2 cellular contexts compared by ENCODE assay signal in the genomic region with DNA sequence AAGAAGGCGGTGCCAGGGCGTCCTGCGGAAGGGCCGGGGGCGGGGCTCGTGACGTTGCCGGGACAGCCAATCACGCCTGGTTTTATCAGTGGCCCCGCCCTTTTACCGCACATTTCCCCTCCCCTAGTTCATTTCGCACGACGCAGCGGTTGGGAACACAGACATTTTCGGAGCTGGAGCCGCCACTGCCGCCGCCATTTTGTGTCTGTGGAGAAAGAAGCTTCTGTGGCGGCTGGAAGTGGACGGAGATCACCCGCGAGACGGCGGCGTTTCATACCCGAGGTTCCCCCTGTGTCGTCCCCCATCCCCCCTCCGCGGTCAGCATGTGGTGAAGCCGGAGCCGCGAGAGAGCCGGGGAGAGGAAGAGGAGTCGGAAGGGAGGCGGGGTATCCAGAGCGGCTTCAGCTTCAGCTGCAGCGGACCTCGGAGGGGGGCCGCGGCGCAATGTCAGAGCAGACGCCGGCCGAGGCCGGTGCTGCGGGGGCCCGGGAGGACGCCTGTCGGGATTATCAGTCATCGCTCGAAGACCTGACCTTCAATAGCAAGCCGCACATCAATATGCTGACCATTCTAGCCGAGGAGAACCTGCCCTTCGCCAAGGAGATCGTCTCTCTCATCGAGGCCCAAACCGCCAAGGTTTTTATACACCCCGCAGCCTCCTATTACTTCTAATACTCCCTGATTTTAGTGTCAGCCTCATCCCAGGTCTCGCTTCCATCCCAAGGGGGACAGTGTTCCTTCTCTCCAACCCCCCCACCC.
TF ChIP-seq lines count a peak whose summit lies in the region.

A gene with protein sequence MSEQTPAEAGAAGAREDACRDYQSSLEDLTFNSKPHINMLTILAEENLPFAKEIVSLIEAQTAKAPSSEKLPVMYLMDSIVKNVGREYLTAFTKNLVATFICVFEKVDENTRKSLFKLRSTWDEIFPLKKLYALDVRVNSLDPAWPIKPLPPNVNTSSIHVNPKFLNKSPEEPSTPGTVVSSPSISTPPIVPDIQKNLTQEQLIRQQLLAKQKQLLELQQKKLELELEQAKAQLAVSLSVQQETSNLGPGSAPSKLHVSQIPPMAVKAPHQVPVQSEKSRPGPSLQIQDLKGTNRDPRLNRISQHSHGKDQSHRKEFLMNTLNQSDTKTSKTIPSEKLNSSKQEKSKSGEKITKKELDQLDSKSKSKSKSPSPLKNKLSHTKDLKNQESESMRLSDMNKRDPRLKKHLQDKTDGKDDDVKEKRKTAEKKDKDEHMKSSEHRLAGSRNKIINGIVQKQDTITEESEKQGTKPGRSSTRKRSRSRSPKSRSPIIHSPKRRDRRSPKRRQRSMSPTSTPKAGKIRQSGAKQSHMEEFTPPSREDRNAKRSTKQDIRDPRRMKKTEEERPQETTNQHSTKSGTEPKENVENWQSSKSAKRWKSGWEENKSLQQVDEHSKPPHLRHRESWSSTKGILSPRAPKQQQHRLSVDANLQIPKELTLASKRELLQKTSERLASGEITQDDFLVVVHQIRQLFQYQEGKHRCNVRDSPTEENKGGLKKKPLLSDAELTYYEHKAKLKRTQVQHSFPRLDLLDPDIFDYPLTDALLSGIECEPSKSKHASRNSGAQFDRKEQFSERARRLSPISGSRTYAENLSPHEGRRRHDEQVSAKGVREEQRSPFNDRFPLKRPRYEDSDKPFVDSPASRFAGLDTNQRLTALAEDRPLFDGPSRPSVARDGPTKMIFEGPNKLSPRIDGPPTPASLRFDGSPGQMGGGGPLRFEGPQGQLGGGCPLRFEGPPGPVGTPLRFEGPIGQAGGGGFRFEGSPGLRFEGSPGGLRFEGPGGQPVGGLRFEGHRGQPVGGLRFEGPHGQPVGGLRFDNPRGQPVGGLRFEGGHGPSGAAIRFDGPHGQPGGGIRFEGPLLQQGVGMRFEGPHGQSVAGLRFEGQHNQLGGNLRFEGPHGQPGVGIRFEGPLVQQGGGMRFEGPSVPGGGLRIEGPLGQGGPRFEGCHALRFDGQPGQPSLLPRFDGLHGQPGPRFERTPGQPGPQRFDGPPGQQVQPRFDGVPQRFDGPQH (N-terminal part only) (plus strand): TSS at position 136 of the 759 bp plus-strand sequence. CDS start 309 bp downstream, at position 445.

TF ChIP-seq in GM23338, 12 proteins besides CTCF, POLR2A, EP300 and RAD21:
- TF ChIP-seq POLR2AphosphoS5 (IDR thresholded peaks at IDR 0.05; ENCODE audit: low read depth) (peak; percentile 98), EZH2 (IDR thresholded peaks at IDR 0.05; ENCODE audit: low read depth, unreplicated experiment) (no peak)
- TF ChIP-seq, protein P1, sequence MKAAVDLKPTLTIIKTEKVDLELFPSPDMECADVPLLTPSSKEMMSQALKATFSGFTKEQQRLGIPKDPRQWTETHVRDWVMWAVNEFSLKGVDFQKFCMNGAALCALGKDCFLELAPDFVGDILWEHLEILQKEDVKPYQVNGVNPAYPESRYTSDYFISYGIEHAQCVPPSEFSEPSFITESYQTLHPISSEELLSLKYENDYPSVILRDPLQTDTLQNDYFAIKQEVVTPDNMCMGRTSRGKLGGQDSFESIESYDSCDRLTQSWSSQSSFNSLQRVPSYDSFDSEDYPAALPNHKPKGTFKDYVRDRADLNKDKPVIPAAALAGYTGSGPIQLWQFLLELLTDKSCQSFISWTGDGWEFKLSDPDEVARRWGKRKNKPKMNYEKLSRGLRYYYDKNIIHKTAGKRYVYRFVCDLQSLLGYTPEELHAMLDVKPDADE (IDR thresholded peaks at IDR 0.05), result peak; percentile 56; the same call in 1 of the 2 replicates

TF ChIP-seq in HepG2, 621 proteins besides CTCF, POLR2A, EP300 and RAD21 (continues in another document):
- peak; percentile 95 for TF ChIP-seq HNRNPLL (IDR thresholded peaks at IDR 0.05; ENCODE audit: low read depth, low read length, poor library complexity, severe bottlenecking)
- TF ChIP-seq, protein P2, sequence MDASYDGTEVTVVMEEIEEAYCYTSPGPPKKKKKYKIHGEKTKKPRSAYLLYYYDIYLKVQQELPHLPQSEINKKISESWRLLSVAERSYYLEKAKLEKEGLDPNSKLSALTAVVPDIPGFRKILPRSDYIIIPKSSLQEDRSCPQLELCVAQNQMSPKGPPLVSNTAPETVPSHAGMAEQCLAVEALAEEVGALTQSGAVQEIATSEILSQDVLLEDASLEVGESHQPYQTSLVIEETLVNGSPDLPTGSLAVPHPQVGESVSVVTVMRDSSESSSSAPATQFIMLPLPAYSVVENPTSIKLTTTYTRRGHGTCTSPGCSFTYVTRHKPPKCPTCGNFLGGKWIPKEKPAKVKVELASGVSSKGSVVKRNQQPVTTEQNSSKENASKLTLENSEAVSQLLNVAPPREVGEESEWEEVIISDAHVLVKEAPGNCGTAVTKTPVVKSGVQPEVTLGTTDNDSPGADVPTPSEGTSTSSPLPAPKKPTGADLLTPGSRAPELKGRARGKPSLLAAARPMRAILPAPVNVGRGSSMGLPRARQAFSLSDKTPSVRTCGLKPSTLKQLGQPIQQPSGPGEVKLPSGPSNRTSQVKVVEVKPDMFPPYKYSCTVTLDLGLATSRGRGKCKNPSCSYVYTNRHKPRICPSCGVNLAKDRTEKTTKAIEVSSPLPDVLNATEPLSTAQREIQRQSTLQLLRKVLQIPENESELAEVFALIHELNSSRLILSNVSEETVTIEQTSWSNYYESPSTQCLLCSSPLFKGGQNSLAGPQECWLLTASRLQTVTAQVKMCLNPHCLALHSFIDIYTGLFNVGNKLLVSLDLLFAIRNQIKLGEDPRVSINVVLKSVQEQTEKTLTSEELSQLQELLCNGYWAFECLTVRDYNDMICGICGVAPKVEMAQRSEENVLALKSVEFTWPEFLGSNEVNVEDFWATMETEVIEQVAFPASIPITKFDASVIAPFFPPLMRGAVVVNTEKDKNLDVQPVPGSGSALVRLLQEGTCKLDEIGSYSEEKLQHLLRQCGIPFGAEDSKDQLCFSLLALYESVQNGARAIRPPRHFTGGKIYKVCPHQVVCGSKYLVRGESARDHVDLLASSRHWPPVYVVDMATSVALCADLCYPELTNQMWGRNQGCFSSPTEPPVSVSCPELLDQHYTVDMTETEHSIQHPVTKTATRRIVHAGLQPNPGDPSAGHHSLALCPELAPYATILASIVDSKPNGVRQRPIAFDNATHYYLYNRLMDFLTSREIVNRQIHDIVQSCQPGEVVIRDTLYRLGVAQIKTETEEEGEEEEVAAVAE (CRISPR knock-in tag; IDR thresholded peaks at IDR 0.05; ENCODE audit: borderline replicate concordance), result 0 out of 2 replicates have a peak, but pooled peaks have one; percentile 11
- peak; percentile 9; the same call in 1 of the 2 replicates for TF ChIP-seq TOE1 (CRISPR knock-in tag; IDR thresholded peaks at IDR 0.05)
- peak; percentile 51; the same call in 1 of the 2 replicates for TF ChIP-seq ZNF263 (CRISPR knock-in tag; IDR thresholded peaks at IDR 0.05)
- no peak for TF ChIP-seq ZBTB38 (CRISPR knock-in tag; IDR thresholded peaks at IDR 0.05)
- TF ChIP-seq PHF8 (CRISPR knock-in tag; IDR thresholded peaks at IDR 0.05), result peak; percentile 72
- TF ChIP-seq, protein P3, sequence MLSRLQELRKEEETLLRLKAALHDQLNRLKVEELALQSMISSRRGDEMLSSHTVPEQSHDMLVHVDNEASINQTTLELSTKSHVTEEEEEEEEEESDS (CRISPR knock-in tag; IDR thresholded peaks at IDR 0.05; ENCODE audit: borderline replicate concordance), result no peak
- TF ChIP-seq, protein P4, sequence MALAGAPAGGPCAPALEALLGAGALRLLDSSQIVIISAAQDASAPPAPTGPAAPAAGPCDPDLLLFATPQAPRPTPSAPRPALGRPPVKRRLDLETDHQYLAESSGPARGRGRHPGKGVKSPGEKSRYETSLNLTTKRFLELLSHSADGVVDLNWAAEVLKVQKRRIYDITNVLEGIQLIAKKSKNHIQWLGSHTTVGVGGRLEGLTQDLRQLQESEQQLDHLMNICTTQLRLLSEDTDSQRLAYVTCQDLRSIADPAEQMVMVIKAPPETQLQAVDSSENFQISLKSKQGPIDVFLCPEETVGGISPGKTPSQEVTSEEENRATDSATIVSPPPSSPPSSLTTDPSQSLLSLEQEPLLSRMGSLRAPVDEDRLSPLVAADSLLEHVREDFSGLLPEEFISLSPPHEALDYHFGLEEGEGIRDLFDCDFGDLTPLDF (CRISPR knock-in tag; IDR thresholded peaks at IDR 0.05), result peak; percentile 60; the same call in 1 of the 2 replicates
- TF ChIP-seq ZSCAN21 (CRISPR knock-in tag; IDR thresholded peaks at IDR 0.05; ENCODE audit: borderline replicate concordance), result 0 out of 2 replicates have a peak, but pooled peaks have one; percentile 7
- peak; percentile 60; the same call in 1 of the 2 replicates for TF ChIP-seq ZNF441 (CRISPR knock-in tag; IDR thresholded peaks at IDR 0.05; ENCODE audit: borderline replicate concordance)
- peak; percentile 29; the same call in 1 of the 2 replicates for TF ChIP-seq GATAD1 (CRISPR knock-in tag; IDR thresholded peaks at IDR 0.05)
- peak; percentile 24; the same call in 1 of the 2 replicates for TF ChIP-seq HOXA9 (CRISPR knock-in tag; IDR thresholded peaks at IDR 0.05; ENCODE audit: borderline replicate concordance)
- peak; percentile 94 for TF ChIP-seq SP4 (CRISPR knock-in tag; IDR thresholded peaks at IDR 0.05)
- TF ChIP-seq, protein P5, sequence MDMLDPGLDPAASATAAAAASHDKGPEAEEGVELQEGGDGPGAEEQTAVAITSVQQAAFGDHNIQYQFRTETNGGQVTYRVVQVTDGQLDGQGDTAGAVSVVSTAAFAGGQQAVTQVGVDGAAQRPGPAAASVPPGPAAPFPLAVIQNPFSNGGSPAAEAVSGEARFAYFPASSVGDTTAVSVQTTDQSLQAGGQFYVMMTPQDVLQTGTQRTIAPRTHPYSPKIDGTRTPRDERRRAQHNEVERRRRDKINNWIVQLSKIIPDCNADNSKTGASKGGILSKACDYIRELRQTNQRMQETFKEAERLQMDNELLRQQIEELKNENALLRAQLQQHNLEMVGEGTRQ (IDR thresholded peaks at IDR 0.05; ENCODE audit: low read depth, low read length), result peak; percentile 23; the same call in 1 of the 2 replicates
- TF ChIP-seq, protein P5 (CRISPR knock-in tag; IDR thresholded peaks at IDR 0.05; ENCODE audit: borderline replicate concordance), result peak; percentile 61
- peak; percentile 93; the same call in 1 of the 2 replicates for TF ChIP-seq ZNF136 (CRISPR knock-in tag; IDR thresholded peaks at IDR 0.05; ENCODE audit: low read depth)
- TF ChIP-seq DNMT3B (CRISPR knock-in tag; conservative IDR thresholded peaks at IDR 0.05), result 0 out of 2 replicates have a peak, but pooled peaks have one; percentile 44
- TF ChIP-seq MED13 (CRISPR knock-in tag; IDR thresholded peaks at IDR 0.05), result peak; percentile 68; the same call in 1 of the 2 replicates
- TF ChIP-seq ZBTB21 (CRISPR knock-in tag; IDR thresholded peaks at IDR 0.05), result 0 out of 2 replicates have a peak, but pooled peaks have one; percentile 12
- no peak for TF ChIP-seq ZNF713 (CRISPR knock-in tag; IDR thresholded peaks at IDR 0.05)
- TF ChIP-seq, protein P6, sequence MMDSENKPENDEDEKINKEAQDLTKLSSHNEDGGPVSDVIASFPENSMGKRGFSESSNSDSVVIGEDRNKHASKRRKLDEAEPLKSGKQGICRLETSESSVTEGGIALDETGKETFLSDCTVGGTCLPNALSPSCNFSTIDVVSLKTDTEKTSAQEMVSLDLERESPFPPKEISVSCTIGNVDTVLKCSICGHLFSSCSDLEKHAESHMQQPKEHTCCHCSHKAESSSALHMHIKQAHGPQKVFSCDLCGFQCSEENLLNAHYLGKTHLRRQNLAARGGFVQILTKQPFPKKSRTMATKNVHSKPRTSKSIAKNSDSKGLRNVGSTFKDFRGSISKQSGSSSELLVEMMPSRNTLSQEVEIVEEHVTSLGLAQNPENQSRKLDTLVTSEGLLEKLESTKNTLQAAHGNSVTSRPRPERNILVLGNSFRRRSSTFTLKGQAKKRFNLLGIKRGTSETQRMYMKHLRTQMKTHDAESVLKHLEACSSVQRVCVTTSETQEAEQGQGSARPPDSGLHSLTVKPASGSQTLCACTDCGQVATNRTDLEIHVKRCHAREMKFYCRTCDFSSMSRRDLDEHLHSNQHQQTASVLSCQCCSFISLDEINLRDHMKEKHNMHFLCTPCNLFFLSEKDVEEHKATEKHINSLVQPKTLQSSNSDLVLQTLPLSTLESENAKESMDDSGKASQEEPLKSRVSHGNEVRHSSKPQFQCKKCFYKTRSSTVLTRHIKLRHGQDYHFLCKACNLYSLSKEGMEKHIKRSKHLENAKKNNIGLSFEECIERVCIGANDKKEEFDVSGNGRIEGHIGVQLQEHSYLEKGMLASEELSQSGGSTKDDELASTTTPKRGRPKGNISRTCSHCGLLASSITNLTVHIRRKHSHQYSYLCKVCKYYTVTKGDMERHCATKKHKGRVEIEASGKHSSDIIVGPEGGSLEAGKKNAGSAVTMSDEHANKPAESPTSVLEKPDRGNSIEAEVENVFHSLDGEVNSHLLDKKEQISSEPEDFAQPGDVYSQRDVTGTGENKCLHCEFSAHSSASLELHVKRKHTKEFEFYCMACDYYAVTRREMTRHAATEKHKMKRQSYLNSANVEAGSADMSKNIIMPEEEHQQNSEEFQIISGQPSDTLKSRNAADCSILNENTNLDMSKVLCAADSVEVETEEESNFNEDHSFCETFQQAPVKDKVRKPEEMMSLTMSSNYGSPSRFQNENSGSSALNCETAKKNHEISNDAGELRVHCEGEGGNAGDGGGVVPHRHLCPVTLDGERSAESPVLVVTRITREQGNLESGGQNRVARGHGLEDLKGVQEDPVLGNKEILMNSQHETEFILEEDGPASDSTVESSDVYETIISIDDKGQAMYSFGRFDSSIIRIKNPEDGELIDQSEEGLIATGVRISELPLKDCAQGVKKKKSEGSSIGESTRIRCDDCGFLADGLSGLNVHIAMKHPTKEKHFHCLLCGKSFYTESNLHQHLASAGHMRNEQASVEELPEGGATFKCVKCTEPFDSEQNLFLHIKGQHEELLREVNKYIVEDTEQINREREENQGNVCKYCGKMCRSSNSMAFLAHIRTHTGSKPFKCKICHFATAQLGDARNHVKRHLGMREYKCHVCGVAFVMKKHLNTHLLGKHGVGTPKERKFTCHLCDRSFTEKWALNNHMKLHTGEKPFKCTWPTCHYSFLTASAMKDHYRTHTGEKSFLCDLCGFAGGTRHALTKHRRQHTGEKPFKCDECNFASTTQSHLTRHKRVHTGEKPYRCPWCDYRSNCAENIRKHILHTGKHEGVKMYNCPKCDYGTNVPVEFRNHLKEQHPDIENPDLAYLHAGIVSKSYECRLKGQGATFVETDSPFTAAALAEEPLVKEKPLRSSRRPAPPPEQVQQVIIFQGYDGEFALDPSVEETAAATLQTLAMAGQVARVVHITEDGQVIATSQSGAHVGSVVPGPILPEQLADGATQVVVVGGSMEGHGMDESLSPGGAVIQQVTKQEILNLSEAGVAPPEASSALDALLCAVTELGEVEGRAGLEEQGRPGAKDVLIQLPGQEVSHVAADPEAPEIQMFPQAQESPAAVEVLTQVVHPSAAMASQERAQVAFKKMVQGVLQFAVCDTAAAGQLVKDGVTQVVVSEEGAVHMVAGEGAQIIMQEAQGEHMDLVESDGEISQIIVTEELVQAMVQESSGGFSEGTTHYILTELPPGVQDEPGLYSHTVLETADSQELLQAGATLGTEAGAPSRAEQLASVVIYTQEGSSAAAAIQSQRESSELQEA (CRISPR knock-in tag; IDR thresholded peaks at IDR 0.05; ENCODE audit: not compliant biosample characterization), result no peak
- peak; percentile 73; the same call in 1 of the 2 replicates for TF ChIP-seq SMAD9 (CRISPR knock-in tag; IDR thresholded peaks at IDR 0.05)
- peak; percentile 1; the same call in 1 of the 2 replicates for TF ChIP-seq HCFC1 (IDR thresholded peaks at IDR 0.05; ENCODE audit: low read depth, low read length)
- no peak for TF ChIP-seq HHEX (CRISPR knock-in tag; IDR thresholded peaks at IDR 0.05)
- no peak for TF ChIP-seq MED8 (CRISPR knock-in tag; IDR thresholded peaks at IDR 0.05; ENCODE audit: insufficient replicate concordance)
- TF ChIP-seq SKI (IDR thresholded peaks at IDR 0.05; ENCODE audit: partially characterized antibody), result peak; percentile 42
- TF ChIP-seq NFYB (CRISPR knock-in tag; IDR thresholded peaks at IDR 0.05), result peak; percentile 6; the same call in 1 of the 2 replicates
